Comparison of ENCODE assay signal across 17 cellular contexts in genomic region chr9:87451149-87451548, GRCh38. TPM values are rescaled to one million over a fixed set of nuclear protein-coding genes. Genes with fewer than 3 reads are reported as not detected.
A peak's percentile ranks its signal among the peaks of the same experiment; 100 is the strongest.
DNase-seq lines count a peak whose midpoint lies in the region; ATAC-seq, FAIRE-seq and TF ChIP-seq lines count a peak whose summit lies in the region.
"Had no signal": no experiment of that assay in that cellular context is flagged by ENCODE, and none has a peak within 500 bp of the region (broad histone marks: within the 10 kb centered on the region; RNA-seq: fewer than 3 reads in every experiment).

No MANE protein-coding gene starts in this region.

- H3K4me1 ChIP-seq in pancreas, result peaks cover 3 to 28% (median 11%) of the 10 kb centered on the region in 3 donors
- H3K4me1 ChIP-seq: A549 had no signal

- TF ChIP-seq CTCF in VCaP (conservative IDR thresholded peaks at IDR 0.05) (no peak), pancreas (IDR thresholded peaks at IDR 0.05) (no peak), HFFc6 (IDR thresholded peaks at IDR 0.05) (no peak), GM13976 (IDR thresholded peaks at IDR 0.05; ENCODE audit: borderline replicate concordance, control extremely low read depth, extremely low read depth, insufficient read depth, missing control alignments) (no peak)

- no peaks in the 10 kb centered on the region for H3K27me3 ChIP-seq in pancreas
- H3K27me3 ChIP-seq: BE2C had no signal

- no peaks in the 10 kb centered on the region for H3K9me3 ChIP-seq in pancreas
- H3K9me3 ChIP-seq: BE2C had no signal

- no peak for FAIRE-seq in pancreas (lab: Jason Lieb, UNC)
- FAIRE-seq: A549, D721Med, H54 had no signal

- ATAC-seq in pancreas (peak; percentile 23 to 64 (median 44)), HG03432 (IDR thresholded peaks at IDR 0.05; ENCODE audit: unreplicated experiment) (no peak)
- ATAC-seq: A549; CD8-positive, alpha-beta T cell had no signal

- peaks cover 25% of the 10 kb centered on the region for H3K9me3 Mint-ChIP-seq in HFFc6

- in situ Hi-C loops in GM13976 (cut with MboI; ENCODE audit: low sequenced_read_pairs, unreplicated experiment), result no loop called here

- H3K27ac Mint-ChIP-seq in HFFc6, result no peak overlapping the region
- H3K27ac Mint-ChIP-seq: CD14-positive monocyte; CD8-positive, alpha-beta T cell had no signal

- DNase-seq in DMS53 (lab: John Stamatoyannopoulos, UW), result peak; percentile 67
- peak in 2 of 3 experiments; percentile 25 to 71 for DNase-seq in NCI-H1417 (lab: John Stamatoyannopoulos, UW)
- DNase-seq in pancreas, result no peak
- DNase-seq in NCI-H187 treated with DMSO at 0.1 percent for 48 hours (lab: John Stamatoyannopoulos, UW), result no peak
- no peak for DNase-seq in HFFc6
- DNase-seq in GM13976 (ENCODE audit: low spot score), result no peak
- DNase-seq: BE2C; CD8-positive, alpha-beta T cell; COR-L47; DMS153; GF-D8 had no signal

- no peaks in the 10 kb centered on the region for H3K27me3 Mint-ChIP-seq in HFFc6 (ENCODE audit: insufficient read depth)

- no peak overlapping the region for H3K4me3 ChIP-seq in pancreas
- H3K4me3 ChIP-seq: A549 had no signal

- H3K36me3 ChIP-seq in pancreas, result no peaks in the 10 kb centered on the region
- H3K36me3 ChIP-seq: BE2C had no signal

- H3K36me3 Mint-ChIP-seq in HFFc6 (ENCODE audit: low read depth), result no peaks in the 10 kb centered on the region
- H3K36me3 Mint-ChIP-seq: CD14-positive monocyte; CD8-positive, alpha-beta T cell had no signal

- 23 to 24% methylated on average over 6 of the region's 6 CpGs for WGBS in pancreas, 2 donors

- no peak overlapping the region for H3K4me3 Mint-ChIP-seq in HFFc6
- H3K4me3 Mint-ChIP-seq: CD14-positive monocyte; CD8-positive, alpha-beta T cell had no signal

- intact Hi-C loops in pancreas (cut with DNase I), result no loop called here

- H3K4me1 Mint-ChIP-seq in HFFc6 (ENCODE audit: low read depth), result no peaks in the 10 kb centered on the region

- peak overlapping the region; percentile 53 for H3K27ac ChIP-seq in VCaP
- H3K27ac ChIP-seq in pancreas, result peak overlapping the region in 1 of 4 donors; percentile 23
- H3K27ac ChIP-seq: A549 had no signal

RNA-seq across cellular contexts. Expression of gene DAPK1, which starts 46.5 kb away (rescaled TPM):
- total RNA-seq in pancreas, result 10 to 100 TPM; 43.1 to 98.7 (median 48.9) TPM
- polyA plus RNA-seq in pancreas, result 10 to 100 TPM; 29.1 to 31.8 TPM
- under 1 TPM; 0.06 to 0.36 (median 0.18) TPM for total RNA-seq in HFFc6 (2021; fragmentation: NEBNext Ultra II Directional; extraction: Animal tissue kit (Norgen Biotek cat#: 25700))

Comparison
In these comparisons a context has a peak if more than half of its experiments do, and no peak if none do; other contexts are left out.
1. DNase-seq: peak in DMS53 (single experiment) and NCI-H1417 (2 of 3); none in pancreas (0 of 6), NCI-H187 treated with DMSO at 0.1 percent for 48 hours (single experiment), HFFc6 (single experiment) and GM13976 (single experiment).
2. RNA of gene DAPK1, which starts 46.5 kb away (total RNA-seq): 43.1 to 98.7 TPM in pancreas; 0.06 to 0.36 TPM in HFFc6; every median in the first group is over 10 times any median in the second.